29 cellular contexts compared by ENCODE assay signal in genomic region chr14:84566109-84566508, GRCh38.
"Had no signal": no experiment of that assay in that cellular context is flagged by ENCODE, and none has a peak within 500 bp of the region (broad histone marks: within the 10 kb centered on the region; RNA-seq: fewer than 3 reads in every experiment).

No MANE protein-coding gene starts in this region.

- H2AFZ ChIP-seq: hepatocyte had no signal

- H3K27ac Mint-ChIP-seq: naive thymus-derived CD8-positive, alpha-beta T cell; nephron; stimulated activated naive CD8-positive, alpha-beta T cell treated with anti-CD3 and anti-CD28 coated beads, Interleukin-15, Interleukin-2, amounts not matched to agents 100 ng/mL and 50 ng/mL, for 24 hours had no signal

- H3K27me3 Mint-ChIP-seq: naive thymus-derived CD8-positive, alpha-beta T cell; stimulated activated naive CD8-positive, alpha-beta T cell treated with anti-CD3 and anti-CD28 coated beads, Interleukin-15, Interleukin-2, amounts not matched to agents 100 ng/mL and 50 ng/mL, for 24 hours had no signal

- H3K27me3 ChIP-seq: heart right ventricle, hepatocyte, pancreas, suprapubic skin, tibial artery, upper lobe of right lung had no signal

- H3K4me3 Mint-ChIP-seq: naive thymus-derived CD8-positive, alpha-beta T cell; nephron; neural crest cell; stimulated activated naive CD8-positive, alpha-beta T cell treated with anti-CD3 and anti-CD28 coated beads, Interleukin-15, Interleukin-2, amounts not matched to agents 100 ng/mL and 50 ng/mL, for 24 hours had no signal

- H3K27ac ChIP-seq: heart right ventricle, hepatocyte, left ventricle myocardium inferior, pancreas, prostate gland, skin epidermis, suprapubic skin, thoracic aorta, tibial artery, upper lobe of right lung had no signal

- H3K79me2 ChIP-seq: hepatocyte had no signal

- H3K4me2 ChIP-seq: hepatocyte had no signal

- H3K4me3 ChIP-seq: heart right ventricle, hepatocyte, left ventricle myocardium inferior, lung, mucosa of descending colon, pancreas, prostate gland, skin epidermis, suprapubic skin, thoracic aorta, tibial artery, upper lobe of right lung had no signal

- H3K36me3 ChIP-seq: heart right ventricle, left ventricle myocardium inferior, pancreas, prostate gland, suprapubic skin, thoracic aorta, tibial artery, upper lobe of right lung had no signal

- H3K4me1 Mint-ChIP-seq: naive thymus-derived CD8-positive, alpha-beta T cell; nephron; neural crest cell had no signal

- H3K36me3 Mint-ChIP-seq: naive thymus-derived CD8-positive, alpha-beta T cell had no signal

- ATAC-seq: heart right ventricle; mucosa of descending colon; naive thymus-derived CD8-positive, alpha-beta T cell; pancreas; right cardiac atrium; sciatic nerve; upper lobe of right lung had no signal

- H3K9me3 ChIP-seq: pancreas, prostate gland, suprapubic skin, thoracic aorta, tibial artery, upper lobe of right lung had no signal

- H3K4me1 ChIP-seq: heart right ventricle, left ventricle myocardium inferior, pancreas, prostate gland, suprapubic skin, tibial artery, upper lobe of right lung had no signal

- DNase-seq: heart right ventricle; islet precursor cell; left ventricle myocardium inferior; midbrain; mucosa of descending colon; naive thymus-derived CD8-positive, alpha-beta T cell; nucleus accumbens; pancreas; posterior cingulate gyrus; retina; right cardiac atrium; stimulated activated CD4-positive, alpha-beta T cell treated with anti-CD3 and anti-CD28 coated beads, Interleukin-12 subunit alpha, Interleukin-12 subunit beta, amount 100 ng/mL, for 4 hours; stimulated activated CD4-positive, alpha-beta T cell treated with anti-CD3 and anti-CD28 coated beads, Interleukin-15, amount 100 ng/mL, for 24 hours; stimulated activated CD4-positive, alpha-beta T cell treated with anti-CD3 and anti-CD28 coated beads, Interleukin-2, amount 100 ng/mL, for 24 hours; stimulated activated CD4-positive, alpha-beta T cell treated with anti-CD3 and anti-CD28 coated beads, Interleukin-4, amount 100 ng/mL, for 1 hour; stimulated activated naive CD4-positive, alpha-beta T cell; tibial artery; trophoblast cell; upper lobe of right lung had no signal
